ENCODE assay signal across 8 cellular contexts in genomic region chr2:64987001-64987962, GRCh38. TPM values are rescaled to one million over a fixed set of nuclear protein-coding genes. Genes with fewer than 3 reads are reported as not detected.
DNase-seq lines count a peak whose midpoint lies in the region; ATAC-seq and TF ChIP-seq lines count a peak whose summit lies in the region.

No MANE protein-coding gene starts in this region.

- ATAC-seq in naive thymus-derived CD4-positive, alpha-beta T cell = no peak
- ATAC-seq in GM21381 (IDR thresholded peaks at IDR 0.05; ENCODE audit: unreplicated experiment) = no peak
- ATAC-seq in GM18907 (IDR thresholded peaks at IDR 0.05; ENCODE audit: unreplicated experiment) = no peak

- no peaks in the 10 kb centered on the region for H3K9me3 Mint-ChIP-seq in activated CD4-positive, alpha-beta T cell treated with anti-CD3 and anti-CD28 coated beads, Interleukin-2, amount 10 ng/mL, durations not matched to agents 7 days and 5 days
- H3K9me3 Mint-ChIP-seq in naive thymus-derived CD4-positive, alpha-beta T cell = peaks cover 0 to 2% (median 0%) of the 10 kb centered on the region in 11 donors

- H3K4me1 ChIP-seq in naive thymus-derived CD4-positive, alpha-beta T cell (ENCODE audit: control insufficient read depth in 2 of 2, insufficient read depth in 2 of 2, low read length in 2 of 2) = peaks cover 0 to 8% of the 10 kb centered on the region in 2 donors

- no peak for TF ChIP-seq CTCF in astrocyte of the spinal cord (IDR thresholded peaks at IDR 0.05; ENCODE audit: low read depth, low read length)

- H3K27me3 Mint-ChIP-seq in activated CD4-positive, alpha-beta T cell treated with anti-CD3 and anti-CD28 coated beads, Interleukin-2, amount 10 ng/mL, durations not matched to agents 7 days and 5 days = no peaks in the 10 kb centered on the region
- H3K27me3 Mint-ChIP-seq in naive thymus-derived CD4-positive, alpha-beta T cell = peaks cover 0 to 35% (median 4%) of the 10 kb centered on the region in 5 donors

- peak overlapping the region; percentile 78 for H3K27ac Mint-ChIP-seq in activated CD4-positive, alpha-beta T cell treated with anti-CD3 and anti-CD28 coated beads, Interleukin-2, amount 10 ng/mL, durations not matched to agents 7 days and 5 days
- H3K27ac Mint-ChIP-seq in naive thymus-derived CD4-positive, alpha-beta T cell = peak overlapping the region in 1 of 9 donors; percentile 62

- intact Hi-C loops in naive thymus-derived CD4-positive, alpha-beta T cell (cut with micrococcal nuclease) = loop anchor here (5.0 to 10.0 kb wide), 6 partner anchors 235 to 950 kb away; partner anchors contain the start of genes SPRED2 (in 2 of the 2) and AFTPH (in 1 of the 2)

- peak overlapping the region; percentile 70 for H3K4me3 ChIP-seq in astrocyte of the spinal cord (ENCODE audit: low read depth, low read length)
- no peak overlapping the region for H3K4me3 ChIP-seq in naive thymus-derived CD4-positive, alpha-beta T cell (ENCODE audit: low read length)

- CTCF ChIA-PET in activated CD4-positive, alpha-beta T cell treated with anti-CD3 and anti-CD28 coated beads, Interleukin-2, amount 10 ng/mL, durations not matched to agents 7 days and 5 days (lab: Charles Lee) = interaction anchor here (0.6 to 1.8 kb wide), 9 partner anchors 8 to 238 kb away, joined by 3 to 11 read pairs (median 3); no protein-coding TSS in a partner anchor
- CTCF ChIA-PET in naive thymus-derived CD4-positive, alpha-beta T cell (lab: Charles Lee) = no interaction called here

- no peaks in the 10 kb centered on the region for H3K27me3 ChIP-seq in naive thymus-derived CD4-positive, alpha-beta T cell (ENCODE audit: control insufficient read depth in 2 of 2, insufficient read depth in 2 of 2, low read length in 2 of 2)

- H3K36me3 ChIP-seq in naive thymus-derived CD4-positive, alpha-beta T cell (ENCODE audit: control insufficient read depth in 2 of 3, insufficient read depth in 3 of 3, low read length in 3 of 3) = no peaks in the 10 kb centered on the region

- POLR2A ChIA-PET in activated CD4-positive, alpha-beta T cell treated with anti-CD3 and anti-CD28 coated beads, Interleukin-2, amount 10 ng/mL, durations not matched to agents 7 days and 5 days (lab: Charles Lee) = interaction anchor here (0.9 kb wide), 1 partner anchor 70 kb away, joined by 5 read pairs; no protein-coding TSS in a partner anchor
- POLR2A ChIA-PET in naive thymus-derived CD4-positive, alpha-beta T cell (lab: Charles Lee) = interaction anchor here (1.1 to 1.7 kb wide), 2 partner anchors 69 to 143 kb away, joined by 3 to 7 read pairs; partner anchors contain the start of genes CEP68 and RAB1A

- no peak overlapping the region for H3K27ac ChIP-seq in naive thymus-derived CD4-positive, alpha-beta T cell (ENCODE audit: low read depth, low read length)

- in situ Hi-C loops in astrocyte of the spinal cord (cut with HindIII; ENCODE audit: low sequenced_read_pairs) = no loop called here

- peaks cover 15% of the 10 kb centered on the region for H3K36me3 Mint-ChIP-seq in activated CD4-positive, alpha-beta T cell treated with anti-CD3 and anti-CD28 coated beads, Interleukin-2, amount 10 ng/mL, durations not matched to agents 7 days and 5 days (ENCODE audit: low read depth)
- H3K36me3 Mint-ChIP-seq in naive thymus-derived CD4-positive, alpha-beta T cell = peaks cover 0 to 14% (median 0%) of the 10 kb centered on the region in 5 donors

- peaks cover 63% of the 10 kb centered on the region for H3K4me1 Mint-ChIP-seq in activated CD4-positive, alpha-beta T cell treated with anti-CD3 and anti-CD28 coated beads, Interleukin-2, amount 10 ng/mL, durations not matched to agents 7 days and 5 days
- peaks cover 16 to 58% (median 20%) of the 10 kb centered on the region in 7 donors for H3K4me1 Mint-ChIP-seq in naive thymus-derived CD4-positive, alpha-beta T cell

- no peaks in the 10 kb centered on the region for H3K9me3 ChIP-seq in naive thymus-derived CD4-positive, alpha-beta T cell (ENCODE audit: control insufficient read depth in 2 of 3, low read length in 3 of 3)

- DNase-seq in activated CD4-positive, alpha-beta T cell treated with anti-CD3 and anti-CD28 coated beads, Interleukin-2, amount 10 ng/mL, durations not matched to agents 7 days and 5 days = no peak
- DNase-seq in activated CD4-positive, alpha-beta T cell treated with anti-CD3 and anti-CD28 coated beads for 1 hour = no peak
- DNase-seq in LHCN-M2 (ENCODE audit: low read depth) (peak; percentile 25), astrocyte of the spinal cord (ENCODE audit: low read depth, low spot score) (peak; percentile 39), A172 (ENCODE audit: low spot score) (no peak)
- DNase-seq in naive thymus-derived CD4-positive, alpha-beta T cell = no peak

- peak overlapping the region; percentile 67 for H3K4me3 Mint-ChIP-seq in activated CD4-positive, alpha-beta T cell treated with anti-CD3 and anti-CD28 coated beads, Interleukin-2, amount 10 ng/mL, durations not matched to agents 7 days and 5 days
- peak overlapping the region; percentile 40 to 92 (median 78) for H3K4me3 Mint-ChIP-seq in naive thymus-derived CD4-positive, alpha-beta T cell

RNA-seq across cellular contexts. Expression of gene SLC1A4, which starts 1.9 kb away (rescaled TPM):
- 10 to 100 TPM; 50.1 to 54.6 TPM for total RNA-seq in activated CD4-positive, alpha-beta T cell treated with anti-CD3 and anti-CD28 coated beads, Interleukin-2, amount 10 ng/mL, durations not matched to agents 7 days and 5 days
- total RNA-seq in LHCN-M2 (2014; rRNA removed) = 2.8 and 4.0 TPM in 2 replicates
- 6.0 TPM for polyA plus RNA-seq in LHCN-M2 (2012)
- 10 to 100 TPM in 1 of 5 experiments, 1 to 10 TPM in 4; 1.1 to 34.5 (median 2.2) TPM for total RNA-seq in naive thymus-derived CD4-positive, alpha-beta T cell
- under 1 TPM in 1 of 2 donors, not detected in 1; 0.33 TPM for polyA plus RNA-seq in naive thymus-derived CD4-positive, alpha-beta T cell
- 9.8 and 10.9 TPM in 2 replicates for total RNA-seq in A172 (2014; rRNA removed; shearing (Covaris generic))

Comparison
In these comparisons a context has a peak if more than half of its experiments do, and no peak if none do; other contexts are left out.
1. DNase-seq: peak in LHCN-M2 (single experiment) and astrocyte of the spinal cord (single experiment); none in activated CD4-positive, alpha-beta T cell treated with anti-CD3 and anti-CD28 coated beads, Interleukin-2, amount 10 ng/mL, durations not matched to agents 7 days and 5 days (single experiment), activated CD4-positive, alpha-beta T cell treated with anti-CD3 and anti-CD28 coated beads for 1 hour (single experiment), naive thymus-derived CD4-positive, alpha-beta T cell (0 of 9) and A172 (single experiment).